31 cellular contexts compared by ENCODE assay signal in the genomic region with DNA sequence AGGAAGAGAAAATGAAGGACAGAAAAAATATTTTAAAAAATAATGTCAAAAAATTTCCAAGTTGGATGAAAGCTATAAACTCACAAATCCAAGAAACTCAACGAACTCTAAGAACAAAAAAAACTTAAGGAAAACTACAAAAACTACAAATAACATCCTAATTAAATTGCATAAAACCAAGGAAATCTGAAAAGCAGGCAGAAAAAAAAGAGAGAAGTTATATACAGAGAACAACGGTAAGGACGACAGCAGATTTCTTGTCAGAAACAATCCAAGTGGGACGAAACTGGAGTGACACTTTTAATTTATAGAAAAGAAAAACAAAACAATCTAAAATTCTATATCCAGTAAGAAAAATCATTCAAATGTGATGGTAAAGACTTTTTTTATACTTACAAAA.
"Had no signal": no experiment of that assay in that cellular context is flagged by ENCODE, and none has a peak within 500 bp of the region (broad histone marks: within the 10 kb centered on the region; RNA-seq: fewer than 3 reads in every experiment).

No MANE protein-coding gene starts in this region.

- ATAC-seq: activated CD4-positive, CD25-positive, alpha-beta regulatory T cell treated with anti-CD3 and anti-CD28 coated beads, Interleukin-2, amount 50 U/mL, for 24 hours; activated CD8-positive, alpha-beta T cell treated with anti-CD3 and anti-CD28 coated beads for 36 hours; activated T-cell treated with anti-CD3 and anti-CD28 coated beads, Interleukin-2, amount 50 U/mL, for 4 hours; activated T-helper 17 cell treated with anti-CD3 and anti-CD28 coated beads, Interleukin-2, amount 50 U/mL, for 72 hours; body of pancreas; effector memory CD8-positive, alpha-beta T cell; gastroesophageal sphincter; heart right ventricle had no signal

- H3K27me3 Mint-ChIP-seq: activated B cell treated with CpG ODN at 0.5 μM for 24 hours; activated CD8-positive, alpha-beta T cell treated with anti-CD3 and anti-CD28 coated beads for 36 hours had no signal

- H3K27me3 ChIP-seq: body of pancreas, gastroesophageal sphincter, heart right ventricle, hepatocyte had no signal

- DNase-seq: activated B cell treated with CpG ODN at 0.5 μM for 24 hours; activated CD4-positive, alpha-beta T cell treated with anti-CD3 and anti-CD28 coated beads for 48 hours; activated CD4-positive, alpha-beta T cell treated with anti-CD3 and anti-CD28 coated beads, Interleukin-2, amount 50 U/mL, for 1 hour; activated CD4-positive, alpha-beta T cell treated with anti-CD3 and anti-CD28 coated beads, Interleukin-2, amount 50 U/mL, for 48 hours; activated CD8-positive, alpha-beta memory T cell treated with anti-CD3 and anti-CD28 coated beads for 24 hours; activated CD8-positive, alpha-beta T cell treated with anti-CD3 and anti-CD28 coated beads for 36 hours; activated effector memory CD4-positive, alpha-beta T cell treated with Interleukin-2 at 50 U/mL for 16 hours; activated gamma-delta T cell treated with Interleukin-2 at 50 U/mL for 16 hours; activated naive CD4-positive, alpha-beta T cell treated with anti-CD3 and anti-CD28 coated beads, Interleukin-2, amount 50 U/mL, for 16 hours; activated naive CD4-positive, alpha-beta T cell treated with Interleukin-2 at 50 U/mL for 16 hours; activated T-cell treated with anti-CD3 and anti-CD28 coated beads, Interleukin-2, amount 50 U/mL, for 4 hours; amniotic stem cell; anterior cingulate cortex; body of pancreas; caudate nucleus; cortex of kidney; dermis blood vessel endothelial cell; effector CD4-positive, alpha-beta T cell; effector memory CD8-positive, alpha-beta T cell; erythroblast; esophagus squamous epithelium; foreskin melanocyte; heart right ventricle; T-helper 2 cell had no signal

- H3K4me3 Mint-ChIP-seq: activated B cell treated with CpG ODN at 0.5 μM for 24 hours; activated CD8-positive, alpha-beta T cell treated with anti-CD3 and anti-CD28 coated beads for 36 hours; activated naive CD8-positive, alpha-beta T cell; activated T-cell treated with anti-CD3 and anti-CD28 coated beads, Interleukin-2, amount 50 U/mL, for 4 hours; activated T-helper 17 cell treated with anti-CD3 and anti-CD28 coated beads, Interleukin-2, amount 50 U/mL, for 72 hours; effector memory CD8-positive, alpha-beta T cell had no signal

- H3K27ac Mint-ChIP-seq: activated B cell treated with CpG ODN at 0.5 μM for 24 hours; activated CD8-positive, alpha-beta T cell treated with anti-CD3 and anti-CD28 coated beads for 36 hours; activated naive CD8-positive, alpha-beta T cell; activated T-helper 17 cell treated with anti-CD3 and anti-CD28 coated beads, Interleukin-2, amount 50 U/mL, for 72 hours; effector memory CD8-positive, alpha-beta T cell had no signal

- H3K36me3 ChIP-seq: esophagus squamous epithelium, gastroesophageal sphincter, heart right ventricle had no signal

- H3K27ac ChIP-seq: body of pancreas, esophagus squamous epithelium, gastroesophageal sphincter, heart right ventricle, hepatocyte, VCaP had no signal

- H3K9me3 ChIP-seq: body of pancreas had no signal

- H3K4me1 ChIP-seq: body of pancreas, esophagus squamous epithelium, gastroesophageal sphincter had no signal

- H3K4me2 ChIP-seq: hepatocyte had no signal

- FAIRE-seq: colon had no signal

- H3K79me2 ChIP-seq: hepatocyte had no signal

- H3K4me1 Mint-ChIP-seq: activated B cell treated with CpG ODN at 0.5 μM for 24 hours; activated T-helper 17 cell treated with anti-CD3 and anti-CD28 coated beads, Interleukin-2, amount 50 U/mL, for 72 hours had no signal

- H3K4me3 ChIP-seq: body of pancreas, esophagus squamous epithelium, gastroesophageal sphincter, heart right ventricle, hepatocyte had no signal

- H2AFZ ChIP-seq: hepatocyte had no signal
